In the genomic region with DNA sequence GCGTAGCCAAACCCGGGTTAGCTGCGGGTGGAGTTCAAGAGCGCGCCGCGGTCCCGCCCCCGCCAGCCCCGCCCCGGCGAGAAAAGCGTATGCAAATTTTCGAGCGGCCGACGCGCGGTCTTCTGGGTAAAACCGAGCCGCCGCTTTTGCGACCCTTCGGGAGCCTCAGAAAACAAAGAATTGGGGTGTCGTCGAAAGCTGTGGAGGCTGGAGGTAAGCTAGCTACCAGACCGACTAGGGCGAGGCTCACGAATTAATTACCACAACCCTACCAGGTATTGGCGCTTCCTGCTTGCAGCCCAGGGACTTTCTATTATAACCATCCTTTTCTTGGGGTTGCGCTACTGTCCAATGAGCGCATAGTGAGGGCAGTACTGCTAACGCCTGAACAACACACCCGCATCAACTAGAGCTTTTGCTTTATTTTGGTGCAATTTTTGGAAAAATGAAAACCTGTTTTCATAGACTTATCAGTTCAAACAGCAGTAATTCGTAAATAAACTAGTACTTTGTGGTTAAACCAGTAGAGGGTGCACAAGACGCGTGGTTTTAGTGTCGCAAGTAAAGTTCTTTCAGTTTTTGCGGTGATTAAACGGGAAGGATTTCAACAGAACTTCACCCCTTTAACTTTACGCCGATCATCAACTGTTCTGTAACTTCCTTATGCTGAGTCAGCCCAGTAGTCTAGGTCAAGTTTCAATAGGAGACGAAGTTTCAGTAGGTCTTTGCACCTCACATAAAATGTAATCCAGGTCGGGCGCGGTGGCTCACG, we compare ENCODE assay signal across 1 cellular context.
A peak's percentile ranks its signal among the peaks of the same experiment; 100 is the strongest.
TF ChIP-seq lines count a peak whose summit lies in the region.

A gene (plus strand): TSS at position 318 of the 772 bp plus-strand sequence.

TF ChIP-seq in WTC11, 78 proteins besides CTCF, POLR2A, EP300 and RAD21 (continued from another document and continues in another):
- TF ChIP-seq, protein P1, sequence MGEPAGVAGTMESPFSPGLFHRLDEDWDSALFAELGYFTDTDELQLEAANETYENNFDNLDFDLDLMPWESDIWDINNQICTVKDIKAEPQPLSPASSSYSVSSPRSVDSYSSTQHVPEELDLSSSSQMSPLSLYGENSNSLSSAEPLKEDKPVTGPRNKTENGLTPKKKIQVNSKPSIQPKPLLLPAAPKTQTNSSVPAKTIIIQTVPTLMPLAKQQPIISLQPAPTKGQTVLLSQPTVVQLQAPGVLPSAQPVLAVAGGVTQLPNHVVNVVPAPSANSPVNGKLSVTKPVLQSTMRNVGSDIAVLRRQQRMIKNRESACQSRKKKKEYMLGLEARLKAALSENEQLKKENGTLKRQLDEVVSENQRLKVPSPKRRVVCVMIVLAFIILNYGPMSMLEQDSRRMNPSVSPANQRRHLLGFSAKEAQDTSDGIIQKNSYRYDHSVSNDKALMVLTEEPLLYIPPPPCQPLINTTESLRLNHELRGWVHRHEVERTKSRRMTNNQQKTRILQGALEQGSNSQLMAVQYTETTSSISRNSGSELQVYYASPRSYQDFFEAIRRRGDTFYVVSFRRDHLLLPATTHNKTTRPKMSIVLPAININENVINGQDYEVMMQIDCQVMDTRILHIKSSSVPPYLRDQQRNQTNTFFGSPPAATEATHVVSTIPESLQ (CRISPR knock-in tag; IDR thresholded peaks at IDR 0.05), result no peak
- peak; percentile 88; the same call in 1 of the 2 replicates for TF ChIP-seq SMAD3 (CRISPR knock-in tag; IDR thresholded peaks at IDR 0.05; ENCODE audit: borderline replicate concordance)
- TF ChIP-seq, protein P2, sequence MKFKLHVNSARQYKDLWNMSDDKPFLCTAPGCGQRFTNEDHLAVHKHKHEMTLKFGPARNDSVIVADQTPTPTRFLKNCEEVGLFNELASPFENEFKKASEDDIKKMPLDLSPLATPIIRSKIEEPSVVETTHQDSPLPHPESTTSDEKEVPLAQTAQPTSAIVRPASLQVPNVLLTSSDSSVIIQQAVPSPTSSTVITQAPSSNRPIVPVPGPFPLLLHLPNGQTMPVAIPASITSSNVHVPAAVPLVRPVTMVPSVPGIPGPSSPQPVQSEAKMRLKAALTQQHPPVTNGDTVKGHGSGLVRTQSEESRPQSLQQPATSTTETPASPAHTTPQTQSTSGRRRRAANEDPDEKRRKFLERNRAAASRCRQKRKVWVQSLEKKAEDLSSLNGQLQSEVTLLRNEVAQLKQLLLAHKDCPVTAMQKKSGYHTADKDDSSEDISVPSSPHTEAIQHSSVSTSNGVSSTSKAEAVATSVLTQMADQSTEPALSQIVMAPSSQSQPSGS (CRISPR knock-in tag; IDR thresholded peaks at IDR 0.05; ENCODE audit: borderline replicate concordance, low read depth), result 0 out of 2 replicates have a peak, but pooled peaks have one; percentile 16
- no peak for TF ChIP-seq ZNF121 (CRISPR knock-in tag; IDR thresholded peaks at IDR 0.05)
- peak; percentile 91 for TF ChIP-seq PRRX2 (CRISPR knock-in tag; IDR thresholded peaks at IDR 0.05)
- TF ChIP-seq, protein P3, sequence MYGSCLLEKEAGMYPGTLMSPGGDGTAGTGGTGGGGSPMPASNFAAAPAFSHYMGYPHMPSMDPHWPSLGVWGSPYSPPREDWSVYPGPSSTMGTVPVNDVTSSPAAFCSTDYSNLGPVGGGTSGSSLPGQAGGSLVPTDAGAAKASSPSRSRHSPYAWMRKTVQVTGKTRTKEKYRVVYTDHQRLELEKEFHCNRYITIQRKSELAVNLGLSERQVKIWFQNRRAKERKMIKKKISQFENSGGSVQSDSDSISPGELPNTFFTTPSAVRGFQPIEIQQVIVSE (CRISPR knock-in tag; IDR thresholded peaks at IDR 0.05; ENCODE audit: borderline replicate concordance), result peak; percentile 96
- TF ChIP-seq NR3C1 (CRISPR knock-in tag; conservative IDR thresholded peaks at IDR 0.05; ENCODE audit: low read depth), result no peak
- TF ChIP-seq, protein P4, sequence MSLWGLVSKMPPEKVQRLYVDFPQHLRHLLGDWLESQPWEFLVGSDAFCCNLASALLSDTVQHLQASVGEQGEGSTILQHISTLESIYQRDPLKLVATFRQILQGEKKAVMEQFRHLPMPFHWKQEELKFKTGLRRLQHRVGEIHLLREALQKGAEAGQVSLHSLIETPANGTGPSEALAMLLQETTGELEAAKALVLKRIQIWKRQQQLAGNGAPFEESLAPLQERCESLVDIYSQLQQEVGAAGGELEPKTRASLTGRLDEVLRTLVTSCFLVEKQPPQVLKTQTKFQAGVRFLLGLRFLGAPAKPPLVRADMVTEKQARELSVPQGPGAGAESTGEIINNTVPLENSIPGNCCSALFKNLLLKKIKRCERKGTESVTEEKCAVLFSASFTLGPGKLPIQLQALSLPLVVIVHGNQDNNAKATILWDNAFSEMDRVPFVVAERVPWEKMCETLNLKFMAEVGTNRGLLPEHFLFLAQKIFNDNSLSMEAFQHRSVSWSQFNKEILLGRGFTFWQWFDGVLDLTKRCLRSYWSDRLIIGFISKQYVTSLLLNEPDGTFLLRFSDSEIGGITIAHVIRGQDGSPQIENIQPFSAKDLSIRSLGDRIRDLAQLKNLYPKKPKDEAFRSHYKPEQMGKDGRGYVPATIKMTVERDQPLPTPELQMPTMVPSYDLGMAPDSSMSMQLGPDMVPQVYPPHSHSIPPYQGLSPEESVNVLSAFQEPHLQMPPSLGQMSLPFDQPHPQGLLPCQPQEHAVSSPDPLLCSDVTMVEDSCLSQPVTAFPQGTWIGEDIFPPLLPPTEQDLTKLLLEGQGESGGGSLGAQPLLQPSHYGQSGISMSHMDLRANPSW (CRISPR knock-in tag; conservative IDR thresholded peaks at IDR 0.05; ENCODE audit: low read depth), result no peak
- TF ChIP-seq GABPB1 (CRISPR knock-in tag; IDR thresholded peaks at IDR 0.05), result peak; percentile 81; the same call in 1 of the 2 replicates
- TF ChIP-seq SP1 (CRISPR knock-in tag; conservative IDR thresholded peaks at IDR 0.05), result peak; percentile 81
- TF ChIP-seq FOXK1 (CRISPR knock-in tag; IDR thresholded peaks at IDR 0.05), result peak; percentile 39; the same call in 1 of the 2 replicates
- peak; percentile 97 for TF ChIP-seq JAZF1 (CRISPR knock-in tag; IDR thresholded peaks at IDR 0.05)
- TF ChIP-seq TCF7 (CRISPR knock-in tag; IDR thresholded peaks at IDR 0.05; ENCODE audit: low read depth), result no peak
- TF ChIP-seq TEAD1 (CRISPR knock-in tag; IDR thresholded peaks at IDR 0.05), result peak; percentile 89
- peak; percentile 88; the same call in 1 of the 2 replicates for TF ChIP-seq KAT7 (CRISPR knock-in tag; IDR thresholded peaks at IDR 0.05; ENCODE audit: borderline replicate concordance)
- TF ChIP-seq, protein P5, sequence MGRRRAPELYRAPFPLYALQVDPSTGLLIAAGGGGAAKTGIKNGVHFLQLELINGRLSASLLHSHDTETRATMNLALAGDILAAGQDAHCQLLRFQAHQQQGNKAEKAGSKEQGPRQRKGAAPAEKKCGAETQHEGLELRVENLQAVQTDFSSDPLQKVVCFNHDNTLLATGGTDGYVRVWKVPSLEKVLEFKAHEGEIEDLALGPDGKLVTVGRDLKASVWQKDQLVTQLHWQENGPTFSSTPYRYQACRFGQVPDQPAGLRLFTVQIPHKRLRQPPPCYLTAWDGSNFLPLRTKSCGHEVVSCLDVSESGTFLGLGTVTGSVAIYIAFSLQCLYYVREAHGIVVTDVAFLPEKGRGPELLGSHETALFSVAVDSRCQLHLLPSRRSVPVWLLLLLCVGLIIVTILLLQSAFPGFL (CRISPR knock-in tag; IDR thresholded peaks at IDR 0.05; ENCODE audit: borderline replicate concordance), result 0 out of 2 replicates have a peak, but pooled peaks have one; percentile 17
- no peak for TF ChIP-seq TEAD4 (CRISPR knock-in tag; IDR thresholded peaks at IDR 0.05)
- TF ChIP-seq, protein P6, sequence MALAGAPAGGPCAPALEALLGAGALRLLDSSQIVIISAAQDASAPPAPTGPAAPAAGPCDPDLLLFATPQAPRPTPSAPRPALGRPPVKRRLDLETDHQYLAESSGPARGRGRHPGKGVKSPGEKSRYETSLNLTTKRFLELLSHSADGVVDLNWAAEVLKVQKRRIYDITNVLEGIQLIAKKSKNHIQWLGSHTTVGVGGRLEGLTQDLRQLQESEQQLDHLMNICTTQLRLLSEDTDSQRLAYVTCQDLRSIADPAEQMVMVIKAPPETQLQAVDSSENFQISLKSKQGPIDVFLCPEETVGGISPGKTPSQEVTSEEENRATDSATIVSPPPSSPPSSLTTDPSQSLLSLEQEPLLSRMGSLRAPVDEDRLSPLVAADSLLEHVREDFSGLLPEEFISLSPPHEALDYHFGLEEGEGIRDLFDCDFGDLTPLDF (CRISPR knock-in tag; IDR thresholded peaks at IDR 0.05), result 0 out of 2 replicates have a peak, but pooled peaks have one; percentile 42
- no peak for TF ChIP-seq SMAD4 (CRISPR knock-in tag; IDR thresholded peaks at IDR 0.05)
- peak; percentile 96 for TF ChIP-seq ZNF671 (CRISPR knock-in tag; IDR thresholded peaks at IDR 0.05)
- TF ChIP-seq FOXJ3 (CRISPR knock-in tag; IDR thresholded peaks at IDR 0.05; ENCODE audit: borderline replicate concordance), result no peak
- no peak; the same call in 1 of the 2 replicates for TF ChIP-seq MYBL2 (CRISPR knock-in tag; IDR thresholded peaks at IDR 0.05)
- TF ChIP-seq, protein P7, sequence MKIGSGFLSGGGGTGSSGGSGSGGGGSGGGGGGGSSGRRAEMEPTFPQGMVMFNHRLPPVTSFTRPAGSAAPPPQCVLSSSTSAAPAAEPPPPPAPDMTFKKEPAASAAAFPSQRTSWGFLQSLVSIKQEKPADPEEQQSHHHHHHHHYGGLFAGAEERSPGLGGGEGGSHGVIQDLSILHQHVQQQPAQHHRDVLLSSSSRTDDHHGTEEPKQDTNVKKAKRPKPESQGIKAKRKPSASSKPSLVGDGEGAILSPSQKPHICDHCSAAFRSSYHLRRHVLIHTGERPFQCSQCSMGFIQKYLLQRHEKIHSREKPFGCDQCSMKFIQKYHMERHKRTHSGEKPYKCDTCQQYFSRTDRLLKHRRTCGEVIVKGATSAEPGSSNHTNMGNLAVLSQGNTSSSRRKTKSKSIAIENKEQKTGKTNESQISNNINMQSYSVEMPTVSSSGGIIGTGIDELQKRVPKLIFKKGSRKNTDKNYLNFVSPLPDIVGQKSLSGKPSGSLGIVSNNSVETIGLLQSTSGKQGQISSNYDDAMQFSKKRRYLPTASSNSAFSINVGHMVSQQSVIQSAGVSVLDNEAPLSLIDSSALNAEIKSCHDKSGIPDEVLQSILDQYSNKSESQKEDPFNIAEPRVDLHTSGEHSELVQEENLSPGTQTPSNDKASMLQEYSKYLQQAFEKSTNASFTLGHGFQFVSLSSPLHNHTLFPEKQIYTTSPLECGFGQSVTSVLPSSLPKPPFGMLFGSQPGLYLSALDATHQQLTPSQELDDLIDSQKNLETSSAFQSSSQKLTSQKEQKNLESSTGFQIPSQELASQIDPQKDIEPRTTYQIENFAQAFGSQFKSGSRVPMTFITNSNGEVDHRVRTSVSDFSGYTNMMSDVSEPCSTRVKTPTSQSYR (CRISPR knock-in tag; IDR thresholded peaks at IDR 0.05), result peak; percentile 70; the same call in 1 of the 2 replicates
- no peak for TF ChIP-seq MXD4 (CRISPR knock-in tag; IDR thresholded peaks at IDR 0.05; ENCODE audit: borderline replicate concordance)
- TF ChIP-seq, protein P8, sequence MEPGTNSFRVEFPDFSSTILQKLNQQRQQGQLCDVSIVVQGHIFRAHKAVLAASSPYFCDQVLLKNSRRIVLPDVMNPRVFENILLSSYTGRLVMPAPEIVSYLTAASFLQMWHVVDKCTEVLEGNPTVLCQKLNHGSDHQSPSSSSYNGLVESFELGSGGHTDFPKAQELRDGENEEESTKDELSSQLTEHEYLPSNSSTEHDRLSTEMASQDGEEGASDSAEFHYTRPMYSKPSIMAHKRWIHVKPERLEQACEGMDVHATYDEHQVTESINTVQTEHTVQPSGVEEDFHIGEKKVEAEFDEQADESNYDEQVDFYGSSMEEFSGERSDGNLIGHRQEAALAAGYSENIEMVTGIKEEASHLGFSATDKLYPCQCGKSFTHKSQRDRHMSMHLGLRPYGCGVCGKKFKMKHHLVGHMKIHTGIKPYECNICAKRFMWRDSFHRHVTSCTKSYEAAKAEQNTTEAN (CRISPR knock-in tag; IDR thresholded peaks at IDR 0.05), result 0 out of 2 replicates have a peak, but pooled peaks have one; percentile 56
- TF ChIP-seq, protein P9, sequence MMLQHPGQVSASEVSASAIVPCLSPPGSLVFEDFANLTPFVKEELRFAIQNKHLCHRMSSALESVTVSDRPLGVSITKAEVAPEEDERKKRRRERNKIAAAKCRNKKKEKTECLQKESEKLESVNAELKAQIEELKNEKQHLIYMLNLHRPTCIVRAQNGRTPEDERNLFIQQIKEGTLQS (CRISPR knock-in tag; conservative IDR thresholded peaks at IDR 0.05), result no peak
- TF ChIP-seq IRF2 (CRISPR knock-in tag; IDR thresholded peaks at IDR 0.05; ENCODE audit: borderline replicate concordance, low read depth), result no peak
- peak; percentile 95 for TF ChIP-seq NFATC4 (CRISPR knock-in tag; IDR thresholded peaks at IDR 0.05)
- TF ChIP-seq, protein P10, sequence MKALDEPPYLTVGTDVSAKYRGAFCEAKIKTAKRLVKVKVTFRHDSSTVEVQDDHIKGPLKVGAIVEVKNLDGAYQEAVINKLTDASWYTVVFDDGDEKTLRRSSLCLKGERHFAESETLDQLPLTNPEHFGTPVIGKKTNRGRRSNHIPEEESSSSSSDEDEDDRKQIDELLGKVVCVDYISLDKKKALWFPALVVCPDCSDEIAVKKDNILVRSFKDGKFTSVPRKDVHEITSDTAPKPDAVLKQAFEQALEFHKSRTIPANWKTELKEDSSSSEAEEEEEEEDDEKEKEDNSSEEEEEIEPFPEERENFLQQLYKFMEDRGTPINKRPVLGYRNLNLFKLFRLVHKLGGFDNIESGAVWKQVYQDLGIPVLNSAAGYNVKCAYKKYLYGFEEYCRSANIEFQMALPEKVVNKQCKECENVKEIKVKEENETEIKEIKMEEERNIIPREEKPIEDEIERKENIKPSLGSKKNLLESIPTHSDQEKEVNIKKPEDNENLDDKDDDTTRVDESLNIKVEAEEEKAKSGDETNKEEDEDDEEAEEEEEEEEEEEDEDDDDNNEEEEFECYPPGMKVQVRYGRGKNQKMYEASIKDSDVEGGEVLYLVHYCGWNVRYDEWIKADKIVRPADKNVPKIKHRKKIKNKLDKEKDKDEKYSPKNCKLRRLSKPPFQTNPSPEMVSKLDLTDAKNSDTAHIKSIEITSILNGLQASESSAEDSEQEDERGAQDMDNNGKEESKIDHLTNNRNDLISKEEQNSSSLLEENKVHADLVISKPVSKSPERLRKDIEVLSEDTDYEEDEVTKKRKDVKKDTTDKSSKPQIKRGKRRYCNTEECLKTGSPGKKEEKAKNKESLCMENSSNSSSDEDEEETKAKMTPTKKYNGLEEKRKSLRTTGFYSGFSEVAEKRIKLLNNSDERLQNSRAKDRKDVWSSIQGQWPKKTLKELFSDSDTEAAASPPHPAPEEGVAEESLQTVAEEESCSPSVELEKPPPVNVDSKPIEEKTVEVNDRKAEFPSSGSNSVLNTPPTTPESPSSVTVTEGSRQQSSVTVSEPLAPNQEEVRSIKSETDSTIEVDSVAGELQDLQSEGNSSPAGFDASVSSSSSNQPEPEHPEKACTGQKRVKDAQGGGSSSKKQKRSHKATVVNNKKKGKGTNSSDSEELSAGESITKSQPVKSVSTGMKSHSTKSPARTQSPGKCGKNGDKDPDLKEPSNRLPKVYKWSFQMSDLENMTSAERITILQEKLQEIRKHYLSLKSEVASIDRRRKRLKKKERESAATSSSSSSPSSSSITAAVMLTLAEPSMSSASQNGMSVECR (CRISPR knock-in tag; IDR thresholded peaks at IDR 0.05; ENCODE audit: borderline replicate concordance), result no peak
